In the genomic region with DNA sequence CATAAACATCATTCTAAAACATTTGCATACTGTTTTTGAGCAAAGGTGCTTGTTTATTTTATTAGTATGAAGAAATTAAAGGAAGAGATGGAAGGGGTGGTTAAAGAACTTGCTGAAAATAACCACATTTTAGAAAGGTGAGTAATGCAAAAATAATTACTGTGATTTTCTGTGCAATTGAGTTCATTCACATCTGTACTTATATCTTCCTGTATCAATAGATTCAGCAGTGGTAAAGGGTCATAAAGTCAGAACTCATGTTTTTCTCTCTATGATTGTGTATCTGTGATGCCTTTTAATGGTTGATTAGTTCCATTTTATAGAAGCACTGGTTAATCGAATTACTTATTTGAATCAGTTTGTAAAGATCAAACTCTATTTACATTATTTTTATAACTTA, we compare ENCODE assay signal across 23 cellular contexts. TPM values are rescaled to one million over a fixed set of nuclear protein-coding genes. Genes with fewer than 3 reads are reported as not detected.
DNase-seq lines count a peak whose midpoint lies in the region; ATAC-seq, FAIRE-seq and TF ChIP-seq lines count a peak whose summit lies in the region.
"Had no signal": no experiment of that assay in that cellular context is flagged by ENCODE, and none has a peak within 500 bp of the region (broad histone marks: within the 10 kb centered on the region; RNA-seq: fewer than 3 reads in every experiment).

No MANE protein-coding gene starts in this region.

- no peak overlapping the region for H3K4me3 Mint-ChIP-seq in activated CD4-positive, alpha-beta memory T cell treated with anti-CD3 and anti-CD28 coated beads for 36 hours
- no peak overlapping the region for H3K4me3 Mint-ChIP-seq in activated CD4-positive, alpha-beta memory T cell treated with anti-CD3 and anti-CD28 coated beads, Interleukin-2, amount 10 ng/mL, durations not matched to agents 7 days and 5 days
- H3K4me3 Mint-ChIP-seq in activated T-helper 17 cell treated with anti-CD3 and anti-CD28 coated beads, Interleukin-2, amount 50 U/mL, for 72 hours, result no peak overlapping the region
- H3K4me3 Mint-ChIP-seq: CD14-positive monocyte; CD4-positive, alpha-beta memory T cell had no signal

- no peak for DNase-seq in activated CD4-positive, CD25-positive, alpha-beta regulatory T cell (lab: John Stamatoyannopoulos, UW)
- DNase-seq in activated CD4-positive, alpha-beta memory T cell treated with anti-CD3 and anti-CD28 coated beads for 36 hours, result no peak
- no peak for DNase-seq in activated CD4-positive, alpha-beta memory T cell treated with anti-CD3 and anti-CD28 coated beads, Interleukin-2, amount 10 ng/mL, durations not matched to agents 7 days and 5 days
- DNase-seq in foreskin keratinocyte (no peak), GOT3 (lab: John Stamatoyannopoulos, UW) (no peak)
- DNase-seq: ACHN; AML-193; BE2C; Caco-2; CD4-positive, alpha-beta memory T cell; DMS153; DND-41; H7; HCEC 1CT had no signal

- FAIRE-seq in A204.1 (lab: Jason Lieb, UNC), result peak; percentile 9
- FAIRE-seq: GM12892, H1 had no signal

- H3K27me3 ChIP-seq in foreskin keratinocyte, result no peaks in the 10 kb centered on the region
- H3K27me3 ChIP-seq: BE2C; BLaER1 treated with 17β-estradiol and CSF1 and Interleukin-3, amounts not matched to agents 10 nM and 100 nM had no signal

- H3K4me1 ChIP-seq in foreskin keratinocyte, result no peaks in the 10 kb centered on the region
- H3K4me1 ChIP-seq: A549, Caco-2 had no signal

- no peaks in the 10 kb centered on the region for H3K27me3 Mint-ChIP-seq in activated CD4-positive, alpha-beta memory T cell treated with anti-CD3 and anti-CD28 coated beads for 36 hours
- no peaks in the 10 kb centered on the region for H3K27me3 Mint-ChIP-seq in activated CD4-positive, alpha-beta memory T cell treated with anti-CD3 and anti-CD28 coated beads, Interleukin-2, amount 10 ng/mL, durations not matched to agents 7 days and 5 days
- no peaks in the 10 kb centered on the region for H3K27me3 Mint-ChIP-seq in activated T-helper 17 cell treated with anti-CD3 and anti-CD28 coated beads, Interleukin-2, amount 50 U/mL, for 72 hours
- H3K27me3 Mint-ChIP-seq: CD4-positive, alpha-beta memory T cell had no signal

- no peaks in the 10 kb centered on the region for H3K9me3 Mint-ChIP-seq in activated CD4-positive, alpha-beta memory T cell treated with anti-CD3 and anti-CD28 coated beads for 36 hours
- no peaks in the 10 kb centered on the region for H3K9me3 Mint-ChIP-seq in activated CD4-positive, alpha-beta memory T cell treated with anti-CD3 and anti-CD28 coated beads, Interleukin-2, amount 10 ng/mL, durations not matched to agents 7 days and 5 days
- no peaks in the 10 kb centered on the region for H3K9me3 Mint-ChIP-seq in activated T-helper 17 cell treated with anti-CD3 and anti-CD28 coated beads, Interleukin-2, amount 50 U/mL, for 72 hours
- H3K9me3 Mint-ChIP-seq: CD4-positive, alpha-beta memory T cell had no signal

- no peak for TF ChIP-seq CTCF in foreskin keratinocyte (conservative IDR thresholded peaks at IDR 0.05)

- intact Hi-C loops in activated CD4-positive, alpha-beta memory T cell treated with anti-CD3 and anti-CD28 coated beads for 36 hours (cut with micrococcal nuclease), result no loop called here

- no peak overlapping the region for H3K27ac ChIP-seq in foreskin keratinocyte
- H3K27ac ChIP-seq: 22Rv1; A549; BLaER1 treated with 17β-estradiol and CSF1 and Interleukin-3, amounts not matched to agents 10 nM and 100 nM had no signal

- H3K4me1 Mint-ChIP-seq in activated CD4-positive, alpha-beta memory T cell treated with anti-CD3 and anti-CD28 coated beads for 36 hours (ENCODE audit: low read depth), result peaks cover 22% of the 10 kb centered on the region
- H3K4me1 Mint-ChIP-seq in activated CD4-positive, alpha-beta memory T cell treated with anti-CD3 and anti-CD28 coated beads, Interleukin-2, amount 10 ng/mL, durations not matched to agents 7 days and 5 days, result peaks cover 14% of the 10 kb centered on the region
- H3K4me1 Mint-ChIP-seq in activated T-helper 17 cell treated with anti-CD3 and anti-CD28 coated beads, Interleukin-2, amount 50 U/mL, for 72 hours, result peaks cover 6% of the 10 kb centered on the region

- CTCF ChIA-PET in activated CD4-positive, alpha-beta memory T cell treated with anti-CD3 and anti-CD28 coated beads for 36 hours (lab: Charles Lee), result no interaction called here
- CTCF ChIA-PET in activated CD4-positive, alpha-beta memory T cell treated with anti-CD3 and anti-CD28 coated beads, Interleukin-2, amount 10 ng/mL, durations not matched to agents 7 days and 5 days (lab: Charles Lee), result interaction anchor here (0.6 kb wide), 1 partner anchor 683 kb away, joined by 3 read pairs; no protein-coding TSS in a partner anchor

- POLR2A ChIA-PET in activated CD4-positive, alpha-beta memory T cell treated with anti-CD3 and anti-CD28 coated beads for 36 hours (lab: Charles Lee), result no interaction called here
- POLR2A ChIA-PET in activated CD4-positive, alpha-beta memory T cell treated with anti-CD3 and anti-CD28 coated beads, Interleukin-2, amount 10 ng/mL, durations not matched to agents 7 days and 5 days (lab: Charles Lee), result no interaction called here

- peak overlapping the region; percentile 54 for H3K27ac Mint-ChIP-seq in activated CD4-positive, alpha-beta memory T cell treated with anti-CD3 and anti-CD28 coated beads for 36 hours
- no peak overlapping the region for H3K27ac Mint-ChIP-seq in activated CD4-positive, alpha-beta memory T cell treated with anti-CD3 and anti-CD28 coated beads, Interleukin-2, amount 10 ng/mL, durations not matched to agents 7 days and 5 days
- peak overlapping the region; percentile 69 for H3K27ac Mint-ChIP-seq in activated T-helper 17 cell treated with anti-CD3 and anti-CD28 coated beads, Interleukin-2, amount 50 U/mL, for 72 hours
- H3K27ac Mint-ChIP-seq: CD14-positive monocyte had no signal

- H3K36me3 Mint-ChIP-seq in activated CD4-positive, alpha-beta memory T cell treated with anti-CD3 and anti-CD28 coated beads for 36 hours, result peaks cover 32% of the 10 kb centered on the region
- peaks cover 45% of the 10 kb centered on the region for H3K36me3 Mint-ChIP-seq in activated CD4-positive, alpha-beta memory T cell treated with anti-CD3 and anti-CD28 coated beads, Interleukin-2, amount 10 ng/mL, durations not matched to agents 7 days and 5 days (ENCODE audit: low read depth)
- H3K36me3 Mint-ChIP-seq in activated T-helper 17 cell treated with anti-CD3 and anti-CD28 coated beads, Interleukin-2, amount 50 U/mL, for 72 hours (ENCODE audit: low read depth), result peaks cover 97% of the 10 kb centered on the region

- peak; percentile 21 to 40 for ATAC-seq in activated CD4-positive, CD25-positive, alpha-beta regulatory T cell treated with anti-CD3 and anti-CD28 coated beads, Interleukin-2, amount 50 U/mL, for 24 hours
- peak; percentile 31 for ATAC-seq in activated T-helper 17 cell treated with anti-CD3 and anti-CD28 coated beads, Interleukin-2, amount 50 U/mL, for 72 hours (replicated peaks)
- no peak for ATAC-seq in foreskin keratinocyte
- ATAC-seq: A549 had no signal

RNA-seq across cellular contexts. Expression of a gene that starts 46.0 kb away (rescaled TPM):
- total RNA-seq in activated CD4-positive, alpha-beta memory T cell treated with anti-CD3 and anti-CD28 coated beads for 36 hours, result 10 to 100 TPM; 21.7 to 23.4 TPM
- total RNA-seq in activated CD4-positive, alpha-beta memory T cell treated with anti-CD3 and anti-CD28 coated beads, Interleukin-2, amount 10 ng/mL, durations not matched to agents 7 days and 5 days, result 10 to 100 TPM; 34.1 to 36.0 TPM
- total RNA-seq in activated T-helper 17 cell treated with anti-CD3 and anti-CD28 coated beads, Interleukin-2, amount 50 U/mL, for 72 hours, result 10 to 100 TPM; 36.7 to 37.1 TPM
- total RNA-seq in foreskin keratinocyte, result 20.1 and 20.6 TPM in 2 replicates
- polyA plus RNA-seq in foreskin keratinocyte, result 6.9 and 8.8 TPM in 2 replicates
